25 cellular contexts compared by ENCODE assay signal in genomic region chr7:106155027-106155426, GRCh38. TPM values are rescaled to one million over a fixed set of nuclear protein-coding genes. Genes with fewer than 3 reads are reported as not detected.
DNase-seq lines count a peak whose midpoint lies in the region; ATAC-seq, FAIRE-seq and TF ChIP-seq lines count a peak whose summit lies in the region.
"Had no signal": no experiment of that assay in that cellular context is flagged by ENCODE, and none has a peak within 500 bp of the region (broad histone marks: within the 10 kb centered on the region; RNA-seq: fewer than 3 reads in every experiment).

No MANE protein-coding gene starts in this region.

- TF ChIP-seq POLR2A in GM12891 (IDR thresholded peaks at IDR 0.05; ENCODE audit: low read depth, low read length), result no peak

- H3K4me3 Mint-ChIP-seq in endodermal cell (no peak overlapping the region), Caco-2 (ENCODE audit: unreplicated experiment) (no peak overlapping the region)
- H3K4me3 Mint-ChIP-seq in natural killer cell treated with Interleukin-12 subunit alpha and Interleukin-12 subunit beta and Interleukin-15 and Interleukin-18, amount 100 ng/mL, for 72 hours, result no peak overlapping the region
- H3K4me3 Mint-ChIP-seq: CD4-positive, CD25-positive, alpha-beta regulatory T cell had no signal

- H3K9ac ChIP-seq in endodermal cell (ENCODE audit: extremely low read depth, low read length, poor library complexity, severe bottlenecking), result no peak overlapping the region
- H3K9ac ChIP-seq: SK-N-SH had no signal

- DNase-seq in GM12891 (ENCODE audit: insufficient read length, low spot score), result no peak
- peak; percentile 39 for DNase-seq in NCI-H526 treated with DMSO at 0.1 percent for 48 hours (lab: John Stamatoyannopoulos, UW)
- peak; percentile 0 for DNase-seq in endodermal cell
- DNase-seq in natural killer cell treated with Interleukin-12 subunit alpha and Interleukin-12 subunit beta and Interleukin-15 and Interleukin-18, amount 100 ng/mL, for 72 hours (ENCODE audit: low spot score), result no peak
- no peak for DNase-seq in Caco-2
- DNase-seq in AG08395 (ENCODE audit: low spot score), result no peak
- DNase-seq: BE2C; CD4-positive, CD25-positive, alpha-beta regulatory T cell; DMS79; KBM-7; NCI-H1092 treated with DMSO at 0.1 percent for 48 hours; NCI-H1694; NCI-H2081; NCI-H2171; NCI-H345; NCI-H524 treated with DMSO at 0.1 percent for 48 hours; SIG-M5; SK-N-SH had no signal

- H3K36me3 Mint-ChIP-seq in endodermal cell (ENCODE audit: low read depth), result no peaks in the 10 kb centered on the region
- H3K36me3 Mint-ChIP-seq in natural killer cell treated with Interleukin-12 subunit alpha and Interleukin-12 subunit beta and Interleukin-15 and Interleukin-18, amount 100 ng/mL, for 72 hours, result no peaks in the 10 kb centered on the region
- H3K36me3 Mint-ChIP-seq in Caco-2 (ENCODE audit: insufficient read depth, unreplicated experiment), result no peaks in the 10 kb centered on the region
- H3K36me3 Mint-ChIP-seq: CD4-positive, CD25-positive, alpha-beta regulatory T cell had no signal

- CTCF ChIA-PET in Caco-2 (lab: Charles Lee), result interaction anchor here (1.0 to 2.1 kb wide), 6 partner anchors 83 to 220 kb away, joined by 3 to 12 read pairs (median 8); no protein-coding TSS in a partner anchor

- H3K4me3 ChIP-seq in endodermal cell (ENCODE audit: low read length), result no peak overlapping the region
- no peak overlapping the region for H3K4me3 ChIP-seq in Caco-2 (ENCODE audit: low read depth, low read length)

- H3K27me3 Mint-ChIP-seq in endodermal cell (ENCODE audit: insufficient read depth) (peaks cover 2% of the 10 kb centered on the region), Caco-2 (ENCODE audit: insufficient read depth, unreplicated experiment) (peaks cover 14% of the 10 kb centered on the region)
- peaks cover 28 to 61% of the 10 kb centered on the region in 2 donors for H3K27me3 Mint-ChIP-seq in natural killer cell treated with Interleukin-12 subunit alpha and Interleukin-12 subunit beta and Interleukin-15 and Interleukin-18, amount 100 ng/mL, for 72 hours

- no peaks in the 10 kb centered on the region for H3K27me3 ChIP-seq in endodermal cell (ENCODE audit: control insufficient read depth, insufficient read depth, low read length, poor library complexity, severe bottlenecking)
- H3K27me3 ChIP-seq in Caco-2 (replicated peaks; ENCODE audit: control insufficient read depth, insufficient read depth, low read length), result no peaks in the 10 kb centered on the region

- intact Hi-C loops in Caco-2 (cut with micrococcal nuclease; ENCODE audit: unreplicated experiment), result loop anchor here (10.0 kb wide), 1 partner anchor 390 kb away; no protein-coding TSS in a partner anchor

- peaks cover 6% of the 10 kb centered on the region for H3K9me3 Mint-ChIP-seq in endodermal cell
- H3K9me3 Mint-ChIP-seq in natural killer cell treated with Interleukin-12 subunit alpha and Interleukin-12 subunit beta and Interleukin-15 and Interleukin-18, amount 100 ng/mL, for 72 hours, result no peaks in the 10 kb centered on the region
- H3K9me3 Mint-ChIP-seq in Caco-2 (ENCODE audit: unreplicated experiment), result peaks cover 20% of the 10 kb centered on the region
- H3K9me3 Mint-ChIP-seq: CD4-positive, CD25-positive, alpha-beta regulatory T cell had no signal

- TF ChIP-seq CTCF in endodermal cell (conservative IDR thresholded peaks at IDR 0.05) (no peak), Caco-2 (IDR thresholded peaks at IDR 0.05; ENCODE audit: insufficient read depth in 1 of 2, low read depth in 1 of 2, low read length in 1 of 2, severe bottlenecking in 1 of 2, unreplicated experiment in 1 of 2) (no peak)

- H3K9me3 ChIP-seq in endodermal cell (ENCODE audit: control insufficient read depth, low read length) (no peaks in the 10 kb centered on the region), Caco-2 (peaks cover 6% of the 10 kb centered on the region; the same call in 1 of the 2 replicates)
- H3K9me3 ChIP-seq: BE2C, SK-N-SH had no signal

- H3K36me3 ChIP-seq in endodermal cell (ENCODE audit: control insufficient read depth, insufficient read depth, low read length), result no peaks in the 10 kb centered on the region
- no peaks in the 10 kb centered on the region for H3K36me3 ChIP-seq in Caco-2 (ENCODE audit: control insufficient read depth, insufficient read depth, low read length)
- H3K36me3 ChIP-seq: BE2C had no signal

- peak; percentile 87 for FAIRE-seq in GM12891 (lab: Jason Lieb, UNC)
- FAIRE-seq: A204.1, H54, HepG2 had no signal

- peak; percentile 38 for ATAC-seq in GM19463 (IDR thresholded peaks at IDR 0.05; ENCODE audit: unreplicated experiment)
- no peak for ATAC-seq in natural killer cell treated with Interleukin-12 subunit alpha and Interleukin-12 subunit beta and Interleukin-15 and Interleukin-18, amount 100 ng/mL, for 72 hours
- no peak for ATAC-seq in GM21447 (IDR thresholded peaks at IDR 0.05; ENCODE audit: unreplicated experiment)
- ATAC-seq: HepG2, Panc1 had no signal

- H3K27ac Mint-ChIP-seq in endodermal cell (no peak overlapping the region), Caco-2 (ENCODE audit: unreplicated experiment) (no peak overlapping the region)
- H3K27ac Mint-ChIP-seq in natural killer cell treated with Interleukin-12 subunit alpha and Interleukin-12 subunit beta and Interleukin-15 and Interleukin-18, amount 100 ng/mL, for 72 hours, result no peak overlapping the region
- H3K27ac Mint-ChIP-seq: CD4-positive, CD25-positive, alpha-beta regulatory T cell had no signal

- POLR2A ChIA-PET in Caco-2 (lab: Charles Lee), result no interaction called here

- H3K27ac ChIP-seq in endodermal cell (ENCODE audit: low read depth, low read length), result no peak overlapping the region
- H3K27ac ChIP-seq: HL-60 had no signal

- WGBS in endodermal cell (ENCODE audit: insufficient coverage in 1 of 2, insufficient read length in 1 of 2), 2 experiments, result 85 to 96% methylated on average over 4 of the region's 4 CpGs

- BruUV-seq in Caco-2 (replicated peaks; lab: Mats Ljungman, UMichigan), result no TSS peak

- peaks cover 5% of the 10 kb centered on the region for H3K4me1 Mint-ChIP-seq in endodermal cell
- H3K4me1 Mint-ChIP-seq in natural killer cell treated with Interleukin-12 subunit alpha and Interleukin-12 subunit beta and Interleukin-15 and Interleukin-18, amount 100 ng/mL, for 72 hours (ENCODE audit: low read depth in 2 of 2), result peaks cover 0 to 3% of the 10 kb centered on the region in 2 donors
- H3K4me1 Mint-ChIP-seq in Caco-2 (ENCODE audit: low read depth, unreplicated experiment), result peaks cover 13% of the 10 kb centered on the region

- no peaks in the 10 kb centered on the region for H3K4me1 ChIP-seq in endodermal cell (ENCODE audit: control insufficient read depth, insufficient read depth, low read length)
- H3K4me1 ChIP-seq in Caco-2, result peaks cover 32% of the 10 kb centered on the region
- H3K4me1 ChIP-seq: BE2C had no signal

TF ChIP-seq in GM12891, 5 proteins besides CTCF, POLR2A, EP300 and RAD21:
- no peak for TF ChIP-seq PAX5 (IDR thresholded peaks at IDR 0.05; ENCODE audit: insufficient read depth, low read length, severe bottlenecking)
- TF ChIP-seq POLR2AphosphoS5 (IDR thresholded peaks at IDR 0.05; ENCODE audit: low read depth, low read length), result no peak
- TF ChIP-seq TAF1 (IDR thresholded peaks at IDR 0.05; ENCODE audit: low read depth, low read length), result no peak
- no peak for TF ChIP-seq POU2F2 (IDR thresholded peaks at IDR 0.05; ENCODE audit: low read depth, low read length)
- no peak for TF ChIP-seq SPI1 (IDR thresholded peaks at IDR 0.05; ENCODE audit: low read depth, low read length)

RNA-seq across cellular contexts. Expression of gene SYPL1, which starts 42.9 kb away (rescaled TPM):
- polyA plus RNA-seq in GM12891 (2012; ENCODE audit: low read depth, missing spikeins), result 29.5 TPM
- total RNA-seq in endodermal cell, result 10 to 100 TPM; 74.8 to 76.7 TPM
- 58.1 TPM for polyA plus RNA-seq in endodermal cell (2013, experiment 1 of 2)
- polyA plus RNA-seq in endodermal cell (2013, experiment 2 of 2), result 55.4 TPM
- 10 to 100 TPM; 11.7 to 19.8 TPM for total RNA-seq in natural killer cell treated with Interleukin-12 subunit alpha and Interleukin-12 subunit beta and Interleukin-15 and Interleukin-18, amount 100 ng/mL, for 72 hours
- 78.7 and 81.0 TPM in 2 replicates for total RNA-seq in Caco-2 (2022)

Comparison
In these comparisons a context has a peak if more than half of its experiments do, and no peak if none do; other contexts are left out.
1. DNase-seq: peak in NCI-H526 treated with DMSO at 0.1 percent for 48 hours (single experiment) and endodermal cell (single experiment); none in GM12891 (single experiment), natural killer cell treated with Interleukin-12 subunit alpha and Interleukin-12 subunit beta and Interleukin-15 and Interleukin-18, amount 100 ng/mL, for 72 hours (single experiment), Caco-2 (0 of 2) and AG08395 (single experiment).